20 cellular contexts compared by ENCODE assay signal in genomic region chr2:173157894-173158293, GRCh38.
"Had no signal": no experiment of that assay in that cellular context is flagged by ENCODE, and none has a peak within 500 bp of the region (broad histone marks: within the 10 kb centered on the region; RNA-seq: fewer than 3 reads in every experiment).

No MANE protein-coding gene starts in this region.

- H3K4me1 Mint-ChIP-seq: activated naive CD8-positive, alpha-beta T cell treated with anti-CD3 and anti-CD28 coated beads, Interleukin-2, amount 10 ng/mL, durations not matched to agents 7 days and 5 days; naive thymus-derived CD4-positive, alpha-beta T cell had no signal

- H3K4me2 ChIP-seq: neural progenitor cell had no signal

- DNase-seq: activated CD4-positive, alpha-beta T cell treated with anti-CD3 and anti-CD28 coated beads for 4 hours; activated CD4-positive, alpha-beta T cell treated with anti-CD3 and anti-CD28 coated beads, Interleukin-2, amount 50 U/mL, for 48 hours; activated CD4-positive, CD25-positive, alpha-beta regulatory T cell; activated CD8-positive, alpha-beta memory T cell treated with anti-CD3 and anti-CD28 coated beads, Interleukin-2, amount 50 U/mL, for 48 hours; activated naive CD4-positive, alpha-beta T cell treated with Interleukin-2 at 50 U/mL for 16 hours; activated naive CD8-positive, alpha-beta T cell treated with anti-CD3 and anti-CD28 coated beads, Interleukin-2, amount 10 ng/mL, durations not matched to agents 7 days and 5 days; activated T-cell treated with anti-CD3 and anti-CD28 coated beads, Interleukin-2, amount 50 U/mL, for 4 hours; amygdala; effector CD4-positive, alpha-beta T cell; head of caudate nucleus; hypothalamus; lower lobe of right lung; naive thymus-derived CD4-positive, alpha-beta T cell; stimulated activated CD4-positive, alpha-beta T cell treated with anti-CD3 and anti-CD28 coated beads, Interleukin-1b, Interleukin-23, amount 100 ng/mL, for 48 hours; T1000 had no signal

- H2AFZ ChIP-seq: neural progenitor cell had no signal

- H3K4me3 Mint-ChIP-seq: activated naive CD8-positive, alpha-beta T cell treated with anti-CD3 and anti-CD28 coated beads, Interleukin-2, amount 10 ng/mL, durations not matched to agents 7 days and 5 days; activated T-cell treated with anti-CD3 and anti-CD28 coated beads, Interleukin-2, amount 50 U/mL, for 4 hours; naive thymus-derived CD4-positive, alpha-beta T cell; neural progenitor cell; stimulated activated naive CD8-positive, alpha-beta T cell treated with anti-CD3 and anti-CD28 coated beads, Interleukin-15, Interleukin-2, amounts not matched to agents 100 ng/mL and 50 ng/mL, for 24 hours had no signal

- ATAC-seq: activated T-cell treated with anti-CD3 and anti-CD28 coated beads, Interleukin-2, amount 50 U/mL, for 4 hours; gastroesophageal sphincter; lower lobe of right lung; naive thymus-derived CD4-positive, alpha-beta T cell had no signal

- H3K9me3 ChIP-seq: gastroesophageal sphincter, lower lobe of right lung, tibial nerve had no signal

- H3K9ac ChIP-seq: neural progenitor cell had no signal

- H3K27me3 Mint-ChIP-seq: progenitor cell of endocrine pancreas had no signal

- H3K4me1 ChIP-seq: neural progenitor cell had no signal

- H3K4me3 ChIP-seq: gastroesophageal sphincter, lower lobe of right lung, neural progenitor cell, tibial nerve had no signal

- H3K27ac Mint-ChIP-seq: activated naive CD8-positive, alpha-beta T cell treated with anti-CD3 and anti-CD28 coated beads, Interleukin-2, amount 10 ng/mL, durations not matched to agents 7 days and 5 days; naive thymus-derived CD4-positive, alpha-beta T cell; neural progenitor cell; progenitor cell of endocrine pancreas; stimulated activated naive CD8-positive, alpha-beta T cell treated with anti-CD3 and anti-CD28 coated beads, Interleukin-15, Interleukin-2, amounts not matched to agents 100 ng/mL and 50 ng/mL, for 24 hours had no signal

- H3K27ac ChIP-seq: lower lobe of right lung, neural progenitor cell, tibial nerve had no signal

- H3K36me3 ChIP-seq: gastroesophageal sphincter, lower lobe of right lung, neural progenitor cell, tibial nerve had no signal

- H3K9me3 Mint-ChIP-seq: activated T-cell treated with anti-CD3 and anti-CD28 coated beads, Interleukin-2, amount 50 U/mL, for 4 hours; stimulated activated naive CD8-positive, alpha-beta T cell treated with anti-CD3 and anti-CD28 coated beads, Interleukin-15, Interleukin-2, amounts not matched to agents 100 ng/mL and 50 ng/mL, for 24 hours had no signal

- H3K27me3 ChIP-seq: gastroesophageal sphincter, neural progenitor cell, tibial nerve had no signal
